Comparison of ENCODE assay signal across 31 cellular contexts in genomic region chr2:56182420-56182819, GRCh38. TPM values are rescaled to one million over a fixed set of nuclear protein-coding genes. Genes with fewer than 3 reads are reported as not detected.
DNase-seq lines count a peak whose midpoint lies in the region; ATAC-seq and TF ChIP-seq lines count a peak whose summit lies in the region.
"Had no signal": no experiment of that assay in that cellular context is flagged by ENCODE, and none has a peak within 500 bp of the region (broad histone marks: within the 10 kb centered on the region; RNA-seq: fewer than 3 reads in every experiment).

No MANE protein-coding gene starts in this region.

- H2AFZ ChIP-seq in hepatocyte, result no peak overlapping the region

- H3K4me2 ChIP-seq in BLaER1 (peak overlapping the region; percentile 83; the same call in 1 of the 2 replicates), hepatocyte (no peak overlapping the region)

- H3K9me3 ChIP-seq in BLaER1 (no peaks in the 10 kb centered on the region), HUES6 (ENCODE audit: control insufficient read depth, insufficient read depth, low read depth, low read length) (no peaks in the 10 kb centered on the region), hepatocyte (ENCODE audit: low read depth) (no peaks in the 10 kb centered on the region)
- H3K9me3 ChIP-seq: SJCRH30, upper lobe of right lung had no signal

- peaks cover 24% of the 10 kb centered on the region for H3K4me1 Mint-ChIP-seq in neural crest cell
- H3K4me1 Mint-ChIP-seq in glutamatergic neuron (ENCODE audit: low read depth, unreplicated experiment), result peaks cover 16% of the 10 kb centered on the region

- H3K27me3 ChIP-seq in BLaER1 (peaks cover 38% of the 10 kb centered on the region), HUES6 (ENCODE audit: control insufficient read depth, insufficient read depth, low read length) (peaks cover 100% of the 10 kb centered on the region), hepatocyte (peaks cover 33% of the 10 kb centered on the region)

- whole genome bisulfite sequencing in hepatocyte (ENCODE audit: low lambda C conversion rate, missing lambda C conversion rate), result 44% methylated on average over 2 of the region's 2 CpGs

- H3K79me2 ChIP-seq in hepatocyte, result no peaks in the 10 kb centered on the region

- H3K36me3 ChIP-seq in BLaER1 (no peaks in the 10 kb centered on the region), HUES6 (ENCODE audit: control insufficient read depth, insufficient read depth, low read length) (no peaks in the 10 kb centered on the region), hepatocyte (replicated peaks; ENCODE audit: insufficient read depth, low read depth) (no peaks in the 10 kb centered on the region)
- H3K36me3 ChIP-seq: cardiac muscle cell, SJCRH30, upper lobe of right lung had no signal

- DNase-seq in fibroblast of villous mesenchyme (ENCODE audit: low read depth) (peak; percentile 27), neural crest cell (ENCODE audit: low read depth, low spot score) (no peak), NCI-H526 treated with DMSO at 0.1 percent for 48 hours (lab: John Stamatoyannopoulos, UW) (no peak), glutamatergic neuron (no peak), hepatocyte (ENCODE audit: low spot score) (no peak)
- DNase-seq: activated CD4-positive, alpha-beta T cell treated with anti-CD3 and anti-CD28 coated beads, Interleukin-2, amount 10 ng/mL, durations not matched to agents 24 days and 14 days; activated effector memory CD4-positive, alpha-beta T cell treated with Interleukin-2 at 50 U/mL for 16 hours; activated naive CD8-positive, alpha-beta T cell treated with anti-CD3 and anti-CD28 coated beads, Interleukin-2, amount 10 ng/mL, durations not matched to agents 7 days and 5 days; aorta; CD8-positive, alpha-beta T cell; DMS 273 treated with DMSO at 0.1 percent for 48 hours; EL; IMR-90; kidney; left ventricle myocardium superior; midbrain; naive B cell; NCI-H146; NCI-H446; SJCRH30; substantia nigra; upper lobe of right lung had no signal

- H3K27ac ChIP-seq in BLaER1 (no peak overlapping the region), HUES6 (ENCODE audit: low read depth, low read length) (no peak overlapping the region), hepatocyte (no peak overlapping the region)
- H3K27ac ChIP-seq: cardiac muscle cell, epithelial cell of prostate, SJCRH30, upper lobe of right lung had no signal

- no peaks in the 10 kb centered on the region for H3K9me2 ChIP-seq in hepatocyte (replicated peaks; ENCODE audit: insufficient read depth)

- no peaks in the 10 kb centered on the region for H4K20me1 ChIP-seq in BLaER1
- no peaks in the 10 kb centered on the region for H4K20me1 ChIP-seq in hepatocyte (ENCODE audit: insufficient read depth, poor library complexity, severe bottlenecking)

- no peaks in the 10 kb centered on the region for H3K9me3 Mint-ChIP-seq in neural crest cell
- peaks cover 14% of the 10 kb centered on the region for H3K9me3 Mint-ChIP-seq in glutamatergic neuron (ENCODE audit: unreplicated experiment)
- H3K9me3 Mint-ChIP-seq: activated CD4-positive, alpha-beta T cell treated with anti-CD3 and anti-CD28 coated beads, Interleukin-2, amount 10 ng/mL, durations not matched to agents 24 days and 14 days; activated naive CD8-positive, alpha-beta T cell treated with anti-CD3 and anti-CD28 coated beads, Interleukin-2, amount 10 ng/mL, durations not matched to agents 7 days and 5 days; CD8-positive, alpha-beta T cell; stimulated activated memory B cell treated with anti-CD40 and anti-IgM and Interleukin-4, amounts not matched to agents 10 μg/mL and 1 μg/mL and 100 μg/mL, for 72 hours had no signal

- no peak for TF ChIP-seq CTCF in fibroblast of villous mesenchyme (IDR thresholded peaks at IDR 0.05; ENCODE audit: insufficient read depth, low read depth, low read length)
- no peak for TF ChIP-seq CTCF in neural crest cell (conservative IDR thresholded peaks at IDR 0.05)
- TF ChIP-seq CTCF in glutamatergic neuron (IDR thresholded peaks at IDR 0.05; ENCODE audit: partially characterized antibody, unreplicated experiment), result no peak
- no peak for TF ChIP-seq CTCF in hepatocyte (IDR thresholded peaks at IDR 0.05; ENCODE audit: poor library complexity)

- H3K4me3 ChIP-seq in BLaER1, result no peak overlapping the region
- peak overlapping the region; percentile 20; the same call in 1 of the 2 replicates for H3K4me3 ChIP-seq in HUES6 (ENCODE audit: low read depth, low read length)
- H3K4me3 ChIP-seq in fibroblast of villous mesenchyme (ENCODE audit: low read depth, low read length), result no peak overlapping the region
- H3K4me3 ChIP-seq in hepatocyte, result no peak overlapping the region
- H3K4me3 ChIP-seq: cardiac muscle cell, GM12878, SJCRH30, upper lobe of right lung had no signal

- H3K36me3 Mint-ChIP-seq in neural crest cell (ENCODE audit: low read depth) (no peaks in the 10 kb centered on the region), glutamatergic neuron (ENCODE audit: unreplicated experiment) (peaks cover 18% of the 10 kb centered on the region)
- H3K36me3 Mint-ChIP-seq: activated naive CD8-positive, alpha-beta T cell treated with anti-CD3 and anti-CD28 coated beads, Interleukin-2, amount 10 ng/mL, durations not matched to agents 7 days and 5 days; CD8-positive, alpha-beta T cell; stimulated activated memory B cell treated with anti-CD40 and anti-IgM and Interleukin-4, amounts not matched to agents 10 μg/mL and 1 μg/mL and 100 μg/mL, for 72 hours had no signal

- ATAC-seq in GM19328 (IDR thresholded peaks at IDR 0.05; ENCODE audit: unreplicated experiment), result no peak
- ATAC-seq: CD8-positive, alpha-beta T cell; GM12878; left ventricle myocardium superior; stimulated activated memory B cell treated with anti-CD40 and anti-IgM and Interleukin-4, amounts not matched to agents 10 μg/mL and 1 μg/mL and 100 μg/mL, for 72 hours; upper lobe of right lung had no signal

- H3K27me3 Mint-ChIP-seq in neural crest cell (ENCODE audit: low read depth), result peaks cover 84% of the 10 kb centered on the region
- peaks cover 23% of the 10 kb centered on the region for H3K27me3 Mint-ChIP-seq in glutamatergic neuron (ENCODE audit: unreplicated experiment)

- peak overlapping the region; percentile 84 for H3K4me3 Mint-ChIP-seq in neural crest cell
- H3K4me3 Mint-ChIP-seq in glutamatergic neuron (ENCODE audit: unreplicated experiment), result no peak overlapping the region
- H3K4me3 Mint-ChIP-seq: activated naive CD8-positive, alpha-beta T cell treated with anti-CD3 and anti-CD28 coated beads, Interleukin-2, amount 10 ng/mL, durations not matched to agents 7 days and 5 days; stimulated activated memory B cell treated with anti-CD40 and anti-IgM and Interleukin-4, amounts not matched to agents 10 μg/mL and 1 μg/mL and 100 μg/mL, for 72 hours had no signal

- no peak overlapping the region for H3K27ac Mint-ChIP-seq in neural crest cell (ENCODE audit: unreplicated experiment)
- no peak overlapping the region for H3K27ac Mint-ChIP-seq in glutamatergic neuron (ENCODE audit: unreplicated experiment)
- H3K27ac Mint-ChIP-seq: activated CD4-positive, alpha-beta T cell treated with anti-CD3 and anti-CD28 coated beads, Interleukin-2, amount 10 ng/mL, durations not matched to agents 24 days and 14 days; activated naive CD8-positive, alpha-beta T cell treated with anti-CD3 and anti-CD28 coated beads, Interleukin-2, amount 10 ng/mL, durations not matched to agents 7 days and 5 days; CD8-positive, alpha-beta T cell; stimulated activated memory B cell treated with anti-CD40 and anti-IgM and Interleukin-4, amounts not matched to agents 10 μg/mL and 1 μg/mL and 100 μg/mL, for 72 hours had no signal

- H3K4me1 ChIP-seq in BLaER1, result peaks cover 13% of the 10 kb centered on the region
- peaks cover 16% of the 10 kb centered on the region for H3K4me1 ChIP-seq in HUES6 (ENCODE audit: control insufficient read depth, insufficient read depth, low read length)
- H3K4me1 ChIP-seq in hepatocyte (ENCODE audit: insufficient read depth), result no peaks in the 10 kb centered on the region
- H3K4me1 ChIP-seq: SJCRH30 had no signal

- H3K9ac ChIP-seq in BLaER1, result no peak overlapping the region
- no peak overlapping the region for H3K9ac ChIP-seq in HUES6 (ENCODE audit: low read length)

RNA-seq across cellular contexts. Expression of gene CCDC85A, which starts 1.4 kb away (rescaled TPM):
- total RNA-seq in fibroblast of villous mesenchyme (2.3 and 5.2 TPM in 2 replicates), neural crest cell (0.16 and 0.19 TPM in 2 replicates), glutamatergic neuron (ENCODE audit: unreplicated experiment) (12.1 TPM), hepatocyte (2.5 and 3.0 TPM in 2 replicates)
- polyA plus RNA-seq in hepatocyte, result 3.3 and 4.4 TPM in 2 replicates
- total RNA-seq: activated CD4-positive, alpha-beta T cell treated with anti-CD3 and anti-CD28 coated beads, Interleukin-2, amount 10 ng/mL, durations not matched to agents 24 days and 14 days; activated CD8-positive, alpha-beta memory T cell treated with anti-CD3 and anti-CD28 coated beads for 36 hours; activated naive CD8-positive, alpha-beta T cell treated with anti-CD3 and anti-CD28 coated beads, Interleukin-2, amount 10 ng/mL, durations not matched to agents 7 days and 5 days; CD8-positive, alpha-beta T cell; GM12878; RPMI7951; SJCRH30 had no signal
